ENCODE assay signal across 24 cellular contexts in genomic region chr12:67595365-67595764, GRCh38.
"Had no signal": no experiment of that assay in that cellular context is flagged by ENCODE, and none has a peak within 500 bp of the region (broad histone marks: within the 10 kb centered on the region; RNA-seq: fewer than 3 reads in every experiment).

No MANE protein-coding gene starts in this region.

- H3K9ac ChIP-seq: SK-N-SH had no signal

- DNase-seq: activated CD4-positive, alpha-beta T cell treated with anti-CD3 and anti-CD28 coated beads for 48 hours; activated CD4-positive, alpha-beta T cell treated with anti-CD3 and anti-CD28 coated beads, Interleukin-2, amount 50 U/mL, for 4 hours; activated CD4-positive, CD25-positive, alpha-beta regulatory T cell treated with anti-CD3 and anti-CD28 coated beads, Interleukin-2, amount 50 U/mL, for 72 hours; activated CD8-positive, alpha-beta memory T cell treated with anti-CD3 and anti-CD28 coated beads, Interleukin-2, amount 50 U/mL, for 48 hours; activated CD8-positive, alpha-beta T cell treated with anti-CD3 and anti-CD28 coated beads, Interleukin-2, amount 10 ng/mL, durations not matched to agents 7 days and 5 days; activated effector memory CD4-positive, alpha-beta T cell treated with Interleukin-2 at 50 U/mL for 16 hours; activated naive CD4-positive, alpha-beta T cell; activated T-cell treated with anti-CD3 and anti-CD28 coated beads, Interleukin-2, amount 50 U/mL, for 1 hour; amniotic stem cell; body of pancreas; MG63; MV-4-11; NCI-H1092 treated with DMSO at 0.1 percent for 48 hours; NCI-H1417 treated with DMSO at 0.1 percent for 48 hours; NCI-H1694; NCI-H2029 treated with DMSO at 0.1 percent for 48 hours; NCI-H524; SJCRH30; SK-N-SH; SW 1271 had no signal

- H3K4me1 ChIP-seq: ascending aorta had no signal

- H3K36me3 ChIP-seq: ascending aorta, cardiac muscle cell, MG63, SJCRH30 had no signal

- ATAC-seq: activated CD8-positive, alpha-beta T cell treated with anti-CD3 and anti-CD28 coated beads, Interleukin-2, amount 10 ng/mL, durations not matched to agents 7 days and 5 days; body of pancreas; PC-3; WTC11 had no signal

- H3K4me3 ChIP-seq: ascending aorta, body of pancreas, cardiac muscle cell, MG63, SJCRH30 had no signal

- H3K9me3 ChIP-seq: ascending aorta, body of pancreas, MG63, SJCRH30, SK-N-SH had no signal

- H3K27me3 ChIP-seq: ascending aorta, body of pancreas, cardiac muscle cell, MG63, SJCRH30 had no signal

- H3K27ac ChIP-seq: ascending aorta, body of pancreas, cardiac muscle cell, SJCRH30 had no signal

- H3K4me2 ChIP-seq: SK-N-SH had no signal
